ENCODE assay signal across 1 cellular context in the genomic region with DNA sequence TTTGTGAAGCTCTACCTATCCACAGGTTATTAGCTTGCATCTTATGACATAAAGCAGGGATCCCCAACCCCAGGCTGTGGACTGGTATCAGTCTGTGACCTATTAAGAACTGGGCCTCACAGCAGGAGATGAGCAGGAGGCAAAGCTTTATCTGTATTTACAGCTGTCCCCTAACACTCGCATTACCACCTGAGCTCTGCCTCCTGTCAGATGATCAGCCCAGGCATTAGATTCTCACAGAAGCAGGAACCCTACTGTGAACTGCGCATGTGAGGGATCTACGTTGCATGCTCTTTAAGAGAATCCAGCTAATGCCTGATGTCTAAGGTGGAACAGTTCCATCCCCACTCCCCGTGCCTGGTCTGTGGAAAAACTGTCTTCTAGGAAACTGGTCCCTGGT.
A peak's percentile ranks its signal among the peaks of the same experiment; 100 is the strongest.
TF ChIP-seq lines count a peak whose summit lies in the region.

No MANE protein-coding gene starts in this region.

TF ChIP-seq in K562, 482 proteins besides CTCF, POLR2A, EP300 and RAD21 (continued from another document):
- TF ChIP-seq, protein P1, sequence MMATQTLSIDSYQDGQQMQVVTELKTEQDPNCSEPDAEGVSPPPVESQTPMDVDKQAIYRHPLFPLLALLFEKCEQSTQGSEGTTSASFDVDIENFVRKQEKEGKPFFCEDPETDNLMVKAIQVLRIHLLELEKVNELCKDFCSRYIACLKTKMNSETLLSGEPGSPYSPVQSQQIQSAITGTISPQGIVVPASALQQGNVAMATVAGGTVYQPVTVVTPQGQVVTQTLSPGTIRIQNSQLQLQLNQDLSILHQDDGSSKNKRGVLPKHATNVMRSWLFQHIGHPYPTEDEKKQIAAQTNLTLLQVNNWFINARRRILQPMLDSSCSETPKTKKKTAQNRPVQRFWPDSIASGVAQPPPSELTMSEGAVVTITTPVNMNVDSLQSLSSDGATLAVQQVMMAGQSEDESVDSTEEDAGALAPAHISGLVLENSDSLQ (IDR thresholded peaks at IDR 0.05) = 0 out of 2 replicates have a peak, but pooled peaks have one; percentile 8
- TF ChIP-seq SOX6 (IDR thresholded peaks at IDR 0.05) (no peak), ZNF76 (CRISPR knock-in tag; IDR thresholded peaks at IDR 0.05; ENCODE audit: borderline replicate concordance) (no peak), TAF1 (IDR thresholded peaks at IDR 0.05; ENCODE audit: control insufficient read depth, extremely low read depth, insufficient read depth, low read length, severe bottlenecking) (no peak), ZBTB26 (CRISPR knock-in tag; IDR thresholded peaks at IDR 0.05) (no peak), NEUROD1 (IDR thresholded peaks at IDR 0.05; ENCODE audit: borderline replicate concordance, low read depth, low read length, partially characterized antibody) (no peak), ATF3 (IDR thresholded peaks at IDR 0.05) (no peak), ATF3 (CRISPR knock-in tag; conservative IDR thresholded peaks at IDR 0.05) (no peak), HDAC8 (tag; IDR thresholded peaks at IDR 0.05) (no peak), RCOR1 (IDR thresholded peaks at IDR 0.05; ENCODE audit: borderline replicate concordance in 1 of 2, low read depth in 2 of 2, low read length in 2 of 2) (0 out of 4 replicates have a peak, but pooled peaks of 1 of the 2 experiments have one; percentile 9)
- TF ChIP-seq, protein P2, sequence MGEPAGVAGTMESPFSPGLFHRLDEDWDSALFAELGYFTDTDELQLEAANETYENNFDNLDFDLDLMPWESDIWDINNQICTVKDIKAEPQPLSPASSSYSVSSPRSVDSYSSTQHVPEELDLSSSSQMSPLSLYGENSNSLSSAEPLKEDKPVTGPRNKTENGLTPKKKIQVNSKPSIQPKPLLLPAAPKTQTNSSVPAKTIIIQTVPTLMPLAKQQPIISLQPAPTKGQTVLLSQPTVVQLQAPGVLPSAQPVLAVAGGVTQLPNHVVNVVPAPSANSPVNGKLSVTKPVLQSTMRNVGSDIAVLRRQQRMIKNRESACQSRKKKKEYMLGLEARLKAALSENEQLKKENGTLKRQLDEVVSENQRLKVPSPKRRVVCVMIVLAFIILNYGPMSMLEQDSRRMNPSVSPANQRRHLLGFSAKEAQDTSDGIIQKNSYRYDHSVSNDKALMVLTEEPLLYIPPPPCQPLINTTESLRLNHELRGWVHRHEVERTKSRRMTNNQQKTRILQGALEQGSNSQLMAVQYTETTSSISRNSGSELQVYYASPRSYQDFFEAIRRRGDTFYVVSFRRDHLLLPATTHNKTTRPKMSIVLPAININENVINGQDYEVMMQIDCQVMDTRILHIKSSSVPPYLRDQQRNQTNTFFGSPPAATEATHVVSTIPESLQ (CRISPR knock-in tag; IDR thresholded peaks at IDR 0.05) = no peak
- TF ChIP-seq, protein P3, sequence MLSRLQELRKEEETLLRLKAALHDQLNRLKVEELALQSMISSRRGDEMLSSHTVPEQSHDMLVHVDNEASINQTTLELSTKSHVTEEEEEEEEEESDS (CRISPR knock-in tag; IDR thresholded peaks at IDR 0.05) = no peak
- TF ChIP-seq, protein P4, sequence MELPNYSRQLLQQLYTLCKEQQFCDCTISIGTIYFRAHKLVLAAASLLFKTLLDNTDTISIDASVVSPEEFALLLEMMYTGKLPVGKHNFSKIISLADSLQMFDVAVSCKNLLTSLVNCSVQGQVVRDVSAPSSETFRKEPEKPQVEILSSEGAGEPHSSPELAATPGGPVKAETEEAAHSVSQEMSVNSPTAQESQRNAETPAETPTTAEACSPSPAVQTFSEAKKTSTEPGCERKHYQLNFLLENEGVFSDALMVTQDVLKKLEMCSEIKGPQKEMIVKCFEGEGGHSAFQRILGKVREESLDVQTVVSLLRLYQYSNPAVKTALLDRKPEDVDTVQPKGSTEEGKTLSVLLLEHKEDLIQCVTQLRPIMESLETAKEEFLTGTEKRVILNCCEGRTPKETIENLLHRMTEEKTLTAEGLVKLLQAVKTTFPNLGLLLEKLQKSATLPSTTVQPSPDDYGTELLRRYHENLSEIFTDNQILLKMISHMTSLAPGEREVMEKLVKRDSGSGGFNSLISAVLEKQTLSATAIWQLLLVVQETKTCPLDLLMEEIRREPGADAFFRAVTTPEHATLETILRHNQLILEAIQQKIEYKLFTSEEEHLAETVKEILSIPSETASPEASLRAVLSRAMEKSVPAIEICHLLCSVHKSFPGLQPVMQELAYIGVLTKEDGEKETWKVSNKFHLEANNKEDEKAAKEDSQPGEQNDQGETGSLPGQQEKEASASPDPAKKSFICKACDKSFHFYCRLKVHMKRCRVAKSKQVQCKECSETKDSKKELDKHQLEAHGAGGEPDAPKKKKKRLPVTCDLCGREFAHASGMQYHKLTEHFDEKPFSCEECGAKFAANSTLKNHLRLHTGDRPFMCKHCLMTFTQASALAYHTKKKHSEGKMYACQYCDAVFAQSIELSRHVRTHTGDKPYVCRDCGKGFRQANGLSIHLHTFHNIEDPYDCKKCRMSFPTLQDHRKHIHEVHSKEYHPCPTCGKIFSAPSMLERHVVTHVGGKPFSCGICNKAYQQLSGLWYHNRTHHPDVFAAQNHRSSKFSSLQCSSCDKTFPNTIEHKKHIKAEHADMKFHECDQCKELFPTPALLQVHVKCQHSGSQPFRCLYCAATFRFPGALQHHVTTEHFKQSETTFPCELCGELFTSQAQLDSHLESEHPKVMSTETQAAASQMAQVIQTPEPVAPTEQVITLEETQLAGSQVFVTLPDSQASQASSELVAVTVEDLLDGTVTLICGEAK (IDR thresholded peaks at IDR 0.05) = peak; percentile 59; the same call in 1 of the 2 replicates
- TF ChIP-seq, protein P4 (CRISPR knock-in tag; IDR thresholded peaks at IDR 0.05) = no peak
